20 cellular contexts compared by ENCODE assay signal in genomic region chr4:84877051-84877833, GRCh38.
DNase-seq lines count a peak whose midpoint lies in the region; ATAC-seq and TF ChIP-seq lines count a peak whose summit lies in the region.
"Had no signal": no experiment of that assay in that cellular context is flagged by ENCODE, and none has a peak within 500 bp of the region (broad histone marks: within the 10 kb centered on the region; RNA-seq: fewer than 3 reads in every experiment).

No MANE protein-coding gene starts in this region.

- H3K4me1 Mint-ChIP-seq in HFFc6 (ENCODE audit: low read depth) = peaks cover 40% of the 10 kb centered on the region
- peaks cover 6% of the 10 kb centered on the region for H3K4me1 Mint-ChIP-seq in type B pancreatic cell (ENCODE audit: unreplicated experiment)
- H3K4me1 Mint-ChIP-seq in activated naive CD8-positive, alpha-beta T cell treated with anti-CD3 and anti-CD28 coated beads for 36 hours = no peaks in the 10 kb centered on the region
- H3K4me1 Mint-ChIP-seq: activated CD4-positive, alpha-beta T cell treated with anti-CD3 and anti-CD28 coated beads, Interleukin-2, amount 10 ng/mL, durations not matched to agents 24 days and 14 days; nephron progenitor cell had no signal

- TF ChIP-seq CTCF in HFFc6 (IDR thresholded peaks at IDR 0.05) = no peak
- TF ChIP-seq CTCF in gastroesophageal sphincter (IDR thresholded peaks at IDR 0.05) = no peak
- TF ChIP-seq CTCF in type B pancreatic cell (conservative IDR thresholded peaks at IDR 0.05) = no peak

- DNase-seq in HFFc6 (peak; percentile 16), adipocyte (ENCODE audit: low read depth) (peak; percentile 27), type B pancreatic cell (ENCODE audit: extremely low spot score, unreplicated experiment) (no peak), cerebellar cortex (ENCODE audit: low spot score) (no peak), NOMO-1 treated with dmso at 0.1 percent for 144 hours (lab: John Stamatoyannopoulos, UW; ENCODE audit: unreplicated experiment) (no peak)
- no peak for DNase-seq in activated naive CD8-positive, alpha-beta T cell treated with anti-CD3 and anti-CD28 coated beads for 36 hours
- DNase-seq: activated CD4-positive, alpha-beta T cell treated with anti-CD3 and anti-CD28 coated beads, Interleukin-2, amount 10 ng/mL, durations not matched to agents 24 days and 14 days; CD8-positive, alpha-beta T cell; NCI-H526; nephron progenitor cell; Peyer's patch; right cardiac atrium; stimulated activated CD4-positive, alpha-beta T cell treated with anti-CD3 and anti-CD28 coated beads, Interleukin-4, amount 100 ng/mL, for 4 hours; T-helper 2 cell; upper lobe of right lung had no signal

- H3K9me3 ChIP-seq in adipocyte (ENCODE audit: control insufficient read depth, low read length) (no peaks in the 10 kb centered on the region), gastroesophageal sphincter (no peaks in the 10 kb centered on the region)
- H3K9me3 ChIP-seq: esophagus muscularis mucosa, Peyer's patch, upper lobe of right lung had no signal

- no peak overlapping the region for H3K27ac ChIP-seq in gastroesophageal sphincter
- H3K27ac ChIP-seq: esophagus muscularis mucosa, Peyer's patch, upper lobe of right lung had no signal

- TF ChIP-seq EP300 in gastroesophageal sphincter (IDR thresholded peaks at IDR 0.05) = no peak

- 64 to 73% methylated on average over 5 of the region's 5 CpGs for WGBS in gastroesophageal sphincter (ENCODE audit: low coverage in 1 of 2), 2 donors

- ATAC-seq in gastroesophageal sphincter (peak; percentile 34), GM18907 (IDR thresholded peaks at IDR 0.05; ENCODE audit: unreplicated experiment) (no peak)
- ATAC-seq: CD8-positive, alpha-beta T cell; K562; right cardiac atrium; upper lobe of right lung had no signal

- no peak for TF ChIP-seq POLR2A in gastroesophageal sphincter (IDR thresholded peaks at IDR 0.05)

- no peaks in the 10 kb centered on the region; the same call in 1 of the 2 replicates for H3K27me3 Mint-ChIP-seq in HFFc6 (ENCODE audit: insufficient read depth)
- no peaks in the 10 kb centered on the region for H3K27me3 Mint-ChIP-seq in type B pancreatic cell
- no peaks in the 10 kb centered on the region for H3K27me3 Mint-ChIP-seq in activated naive CD8-positive, alpha-beta T cell treated with anti-CD3 and anti-CD28 coated beads for 36 hours
- H3K27me3 Mint-ChIP-seq: activated CD4-positive, alpha-beta T cell treated with anti-CD3 and anti-CD28 coated beads, Interleukin-2, amount 10 ng/mL, durations not matched to agents 24 days and 14 days; activated naive CD8-positive, alpha-beta T cell had no signal

- no peak overlapping the region for H3K9ac ChIP-seq in adipocyte (ENCODE audit: low read length)

- H3K36me3 ChIP-seq in adipocyte (ENCODE audit: control insufficient read depth, insufficient read depth, low read length, severe bottlenecking) (peaks cover 9% of the 10 kb centered on the region), gastroesophageal sphincter (peaks cover 0 to 6% of the 10 kb centered on the region in 2 donors)
- H3K36me3 ChIP-seq: Peyer's patch, upper lobe of right lung had no signal

- H3K27me3 ChIP-seq in adipocyte (replicated peaks; ENCODE audit: control insufficient read depth, insufficient read depth, low read length) (no peaks in the 10 kb centered on the region), gastroesophageal sphincter (no peaks in the 10 kb centered on the region)
- H3K27me3 ChIP-seq: esophagus muscularis mucosa, Peyer's patch, upper lobe of right lung had no signal

- H3K9me3 Mint-ChIP-seq in HFFc6 (no peaks in the 10 kb centered on the region), type B pancreatic cell (no peaks in the 10 kb centered on the region)
- H3K9me3 Mint-ChIP-seq in activated naive CD8-positive, alpha-beta T cell treated with anti-CD3 and anti-CD28 coated beads for 36 hours = no peaks in the 10 kb centered on the region
- H3K9me3 Mint-ChIP-seq: activated CD4-positive, alpha-beta T cell treated with anti-CD3 and anti-CD28 coated beads, Interleukin-2, amount 10 ng/mL, durations not matched to agents 24 days and 14 days; CD8-positive, alpha-beta T cell; nephron progenitor cell had no signal

- H3K4me1 ChIP-seq in adipocyte (ENCODE audit: control insufficient read depth, insufficient read depth, low read length) (peaks cover 26% of the 10 kb centered on the region), gastroesophageal sphincter (no peaks in the 10 kb centered on the region)
- H3K4me1 ChIP-seq: Peyer's patch, upper lobe of right lung had no signal

- H3K36me3 Mint-ChIP-seq in HFFc6 (ENCODE audit: low read depth) (peaks cover 19% of the 10 kb centered on the region; the same call in 1 of the 2 replicates), type B pancreatic cell (peaks cover 30% of the 10 kb centered on the region)
- H3K36me3 Mint-ChIP-seq in activated naive CD8-positive, alpha-beta T cell treated with anti-CD3 and anti-CD28 coated beads for 36 hours = no peaks in the 10 kb centered on the region
- H3K36me3 Mint-ChIP-seq: activated naive CD8-positive, alpha-beta T cell; CD8-positive, alpha-beta T cell had no signal

- H3K4me3 Mint-ChIP-seq in HFFc6 (peak overlapping the region; percentile 51), type B pancreatic cell (no peak overlapping the region)
- H3K4me3 Mint-ChIP-seq in activated naive CD8-positive, alpha-beta T cell treated with anti-CD3 and anti-CD28 coated beads for 36 hours = no peak overlapping the region
- H3K4me3 Mint-ChIP-seq: activated CD4-positive, alpha-beta T cell treated with anti-CD3 and anti-CD28 coated beads, Interleukin-2, amount 10 ng/mL, durations not matched to agents 24 days and 14 days; activated naive CD8-positive, alpha-beta T cell; CD8-positive, alpha-beta T cell; nephron progenitor cell had no signal

- no peak overlapping the region for H3K4me3 ChIP-seq in adipocyte (ENCODE audit: low read length)
- no peak overlapping the region for H3K4me3 ChIP-seq in gastroesophageal sphincter
- H3K4me3 ChIP-seq: esophagus muscularis mucosa, K562, Peyer's patch, upper lobe of right lung had no signal

- H3K27ac Mint-ChIP-seq in HFFc6 = peak overlapping the region; percentile 70
- H3K27ac Mint-ChIP-seq in type B pancreatic cell = peak overlapping the region; percentile 10
- no peak overlapping the region for H3K27ac Mint-ChIP-seq in activated naive CD8-positive, alpha-beta T cell treated with anti-CD3 and anti-CD28 coated beads for 36 hours
- H3K27ac Mint-ChIP-seq: activated CD4-positive, alpha-beta T cell treated with anti-CD3 and anti-CD28 coated beads, Interleukin-2, amount 10 ng/mL, durations not matched to agents 24 days and 14 days; activated naive CD8-positive, alpha-beta T cell; CD8-positive, alpha-beta T cell; nephron progenitor cell had no signal

Comparison
In these comparisons a context has a peak if more than half of its experiments do, and no peak if none do; other contexts are left out.
1. DNase-seq: peak in HFFc6 (single experiment) and adipocyte (single experiment); none in type B pancreatic cell (single experiment), cerebellar cortex (single experiment), NOMO-1 treated with dmso at 0.1 percent for 144 hours (single experiment) and activated naive CD8-positive, alpha-beta T cell treated with anti-CD3 and anti-CD28 coated beads for 36 hours (single experiment).